In genomic region chr1:32107742-32108661, GRCh38 we compare ENCODE assay signal across 8 cellular contexts. TPM values are rescaled to one million over a fixed set of nuclear protein-coding genes. Genes with fewer than 3 reads are reported as not detected.
A peak's percentile ranks its signal among the peaks of the same experiment; 100 is the strongest.
DNase-seq lines count a peak whose midpoint lies in the region; ATAC-seq lines count a peak whose summit lies in the region.

KPNA6 (plus strand) TSS chr1:32108056; CDS start chr1:32108131, 75 bp downstream.

- DNase-seq in COLO829 (ENCODE audit: low spot score) (peak; percentile 79), OCI-M1 (lab: John Stamatoyannopoulos, UW) (peak; percentile 96), activated T-cell treated with anti-CD3 and anti-CD28 coated beads for 1 hour (ENCODE audit: low read depth) (peak; percentile 81), epidermal melanocyte (ENCODE audit: insufficient read length, low spot score) (peak; percentile 74), middle frontal gyrus (ENCODE audit: extremely low spot score, low spot score) (peak; percentile 81)
- peak; percentile 75 to 77 for DNase-seq in stimulated activated CD8-positive, alpha-beta memory T cell treated with anti-CD3 and anti-CD28 coated beads, Interleukin-2, amount 100 ng/mL, for 1 hour (ENCODE audit: low read depth in 2 of 2)

- H3K4me3 Mint-ChIP-seq in IgD-negative memory B cell: peak within 1 kb of the TSS; percentile 95 to 100 (median 98)

- H3K27ac Mint-ChIP-seq in IgD-negative memory B cell: peak within 1 kb of the TSS; percentile 92 to 99 (median 96)

- no peaks in the 10 kb centered on the region for H3K36me3 Mint-ChIP-seq in IgD-negative memory B cell

- ATAC-seq in GM21381 (IDR thresholded peaks at IDR 0.05; ENCODE audit: unreplicated experiment): peak; percentile 71

- H3K9me3 Mint-ChIP-seq in IgD-negative memory B cell: no peaks in the 10 kb centered on the region

- H3K4me1 Mint-ChIP-seq in IgD-negative memory B cell: peaks cover 23 to 33% (median 29%) of the 10 kb centered on the region in 3 donors

- no peaks in the 10 kb centered on the region for H3K27me3 Mint-ChIP-seq in IgD-negative memory B cell

RNA-seq across cellular contexts. Expression of gene KPNA6, which starts in this region (rescaled TPM):
- polyA plus RNA-seq in IgD-negative memory B cell: 15.9 TPM

Comparison
In these comparisons a context has a peak if more than half of its experiments do, and no peak if none do; other contexts are left out.
1. Peak in every context shown above with its lines: DNase-seq and ATAC-seq.